Comparison of ENCODE assay signal across 25 cellular contexts in the genomic region with DNA sequence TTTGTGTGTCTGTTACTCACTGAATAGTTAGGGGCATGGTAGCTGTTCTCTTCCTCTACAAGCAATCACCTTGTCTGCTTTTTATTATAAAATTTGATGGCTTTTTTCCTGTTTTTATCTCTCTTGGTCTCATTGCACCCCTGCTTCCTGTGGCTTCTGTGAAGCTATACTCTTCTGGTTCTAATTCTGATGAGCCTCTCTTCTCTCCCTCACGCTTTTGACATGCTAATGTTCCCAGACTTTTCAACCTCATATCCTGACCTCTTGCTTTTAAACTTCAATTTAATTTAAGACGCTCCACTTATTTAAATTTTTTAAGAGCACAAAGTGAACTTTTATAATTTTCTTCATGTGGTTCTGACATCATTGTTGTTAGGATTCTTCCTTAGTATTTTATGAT.
DNase-seq lines count a peak whose midpoint lies in the region; ATAC-seq, FAIRE-seq and TF ChIP-seq lines count a peak whose summit lies in the region.
"Had no signal": no experiment of that assay in that cellular context is flagged by ENCODE, and none has a peak within 500 bp of the region (broad histone marks: within the 10 kb centered on the region; RNA-seq: fewer than 3 reads in every experiment).

No MANE protein-coding gene starts in this region.

- TF ChIP-seq EP300 in H1 (IDR thresholded peaks at IDR 0.05; ENCODE audit: borderline replicate concordance in 1 of 2, low read depth in 2 of 2, low read length in 2 of 2): no peak

- no peak overlapping the region for H2BK20ac ChIP-seq in H1 (ENCODE audit: low read length)

- no peak overlapping the region for H3K23ac ChIP-seq in H1 (ENCODE audit: insufficient read length)
- no peak overlapping the region for H3K23ac ChIP-seq in mesendoderm (ENCODE audit: low read length)

- no peak overlapping the region for H4K91ac ChIP-seq in H1 (replicated peaks; ENCODE audit: insufficient read length, low read length)

- no peak for TF ChIP-seq RAD21 in H1 (IDR thresholded peaks at IDR 0.05 in 1 of 2, conservative IDR thresholded peaks at IDR 0.05 in 1 of 2; ENCODE audit: low read depth in 2 of 2, low read length in 2 of 2)

- H2BK12ac ChIP-seq in H1 (ENCODE audit: low read depth, low read length): no peak overlapping the region

- intact Hi-C loops in A673 (cut with micrococcal nuclease; ENCODE audit: unreplicated experiment): no loop called here

- H3K4me3 ChIP-seq in A673 (ENCODE audit: low read depth, low read length, poor library complexity, severe bottlenecking) (no peak overlapping the region), HUES64 (ENCODE audit: low read length) (no peak overlapping the region), H1 (ENCODE audit: extremely low read depth in 1 of 4, insufficient read depth in 2 of 4, low read depth in 3 of 4, low read length in 4 of 4) (peak overlapping the region in 1 of 4 experiments; percentile 24; a peak in 1 of 8 replicates), mesendoderm (ENCODE audit: low read length) (no peak overlapping the region)
- H3K4me3 ChIP-seq: BLaER1 treated with 17β-estradiol and CSF1 and Interleukin-3, amounts not matched to agents 10 nM and 100 nM; GM12878; GM23248 had no signal

- H3K18ac ChIP-seq in H1 (ENCODE audit: extremely low read depth, low read length): no peak overlapping the region; the same call in 1 of the 2 replicates
- no peak overlapping the region for H3K18ac ChIP-seq in mesendoderm (ENCODE audit: low read length)

- no peaks in the 10 kb centered on the region for H3K23me2 ChIP-seq in H1 (ENCODE audit: low read depth, low read length)

- 27% methylated on average over 2 of the region's 2 CpGs for WGBS in HUES64
- 12% methylated on average over 2 of the region's 2 CpGs; no CpG with 5 or more reads in 1 of the 2 experiments for WGBS in H1 (ENCODE audit: extremely low coverage in 1 of 2, insufficient coverage in 1 of 2, insufficient read length in 1 of 2, insufficient replicate concordance in 2 of 2, low coverage in 1 of 2, low lambda C conversion rate in 2 of 2, missing lambda C conversion rate in 1 of 2), 2 experiments
- no CpG with 5 or more reads among the region's 2 CpGs for WGBS in mesendoderm (ENCODE audit: extremely low coverage, insufficient coverage, low lambda C conversion rate)

- TF ChIP-seq POLR2A in H1 (IDR thresholded peaks at IDR 0.05; ENCODE audit: control extremely low read depth in 1 of 2, low read depth in 2 of 2, low read length in 2 of 2): no peak

- H3K4me2 ChIP-seq in H1 (ENCODE audit: insufficient read depth in 1 of 2, low read depth in 2 of 2, low read length in 2 of 2) (no peak overlapping the region), mesendoderm (ENCODE audit: low read length) (no peak overlapping the region)
- H3K4me2 ChIP-seq: BLaER1 treated with 17β-estradiol and CSF1 and Interleukin-3, amounts not matched to agents 10 nM and 100 nM had no signal

- H3K36me3 Mint-ChIP-seq in mesothelial cell of epicardium: no peaks in the 10 kb centered on the region
- H3K36me3 Mint-ChIP-seq: CD14-positive monocyte; CD8-positive, alpha-beta memory T cell had no signal

- H2BK15ac ChIP-seq in H1 (ENCODE audit: low read length) (no peak overlapping the region), mesendoderm (replicated peaks; ENCODE audit: low read depth) (no peak overlapping the region)

- H3K36me3 ChIP-seq in A673 (ENCODE audit: insufficient read depth, low read length, poor library complexity, severe bottlenecking): no peaks in the 10 kb centered on the region
- no peaks in the 10 kb centered on the region for H3K36me3 ChIP-seq in HUES64 (ENCODE audit: insufficient read depth, low read length)
- no peaks in the 10 kb centered on the region; a peak in 2 of 8 replicates for H3K36me3 ChIP-seq in H1 (ENCODE audit: control insufficient read depth in 2 of 4, insufficient read depth in 4 of 4, low read length in 3 of 4)
- H3K36me3 ChIP-seq in mesendoderm (ENCODE audit: control insufficient read depth, insufficient read depth, low read length): no peaks in the 10 kb centered on the region
- H3K36me3 ChIP-seq: BE2C; BLaER1 treated with 17β-estradiol and CSF1 and Interleukin-3, amounts not matched to agents 10 nM and 100 nM had no signal

- peaks cover 12% of the 10 kb centered on the region for H3K9me3 Mint-ChIP-seq in mesothelial cell of epicardium

- peaks cover 5% of the 10 kb centered on the region for H3K4me1 Mint-ChIP-seq in mesothelial cell of epicardium
- H3K4me1 Mint-ChIP-seq: CD14-positive monocyte; CD8-positive, alpha-beta memory T cell had no signal

- H3K27me3 ChIP-seq in A673 (replicated peaks; ENCODE audit: insufficient read depth, low read depth, low read length, poor library complexity): no peaks in the 10 kb centered on the region
- no peaks in the 10 kb centered on the region for H3K27me3 ChIP-seq in HUES64 (ENCODE audit: insufficient read depth, low read length)
- no peaks in the 10 kb centered on the region for H3K27me3 ChIP-seq in H1 (replicated peaks in 1 of 4; ENCODE audit: control insufficient read depth in 3 of 4, extremely low read depth in 1 of 4, insufficient read depth in 3 of 4, low read length in 3 of 4)
- no peaks in the 10 kb centered on the region for H3K27me3 ChIP-seq in mesendoderm (ENCODE audit: insufficient read depth, low read length, poor library complexity)
- H3K27me3 ChIP-seq: BE2C; BLaER1 treated with 17β-estradiol and CSF1 and Interleukin-3, amounts not matched to agents 10 nM and 100 nM had no signal

- H3K9me3 ChIP-seq in A673 (ENCODE audit: low read depth, low read length, poor library complexity, severe bottlenecking) (no peaks in the 10 kb centered on the region), HUES64 (ENCODE audit: insufficient read depth, low read depth, low read length) (no peaks in the 10 kb centered on the region), H1 (ENCODE audit: insufficient read depth in 2 of 2, low read depth in 1 of 2, low read length in 1 of 2) (no peaks in the 10 kb centered on the region; a peak in 1 of 4 replicates)
- H3K9me3 ChIP-seq: BE2C had no signal

- no peak overlapping the region for H3K14ac ChIP-seq in H1 (ENCODE audit: insufficient read length)

- H2BK120ac ChIP-seq in H1 (replicated peaks; ENCODE audit: low read depth, low read length): no peak overlapping the region
- no peak overlapping the region for H2BK120ac ChIP-seq in mesendoderm (ENCODE audit: low read depth, low read length)

- ATAC-seq in GM18907 (IDR thresholded peaks at IDR 0.05; ENCODE audit: unreplicated experiment) (no peak), HG03025 (IDR thresholded peaks at IDR 0.05; ENCODE audit: low FRiP score, unreplicated experiment) (no peak)
- ATAC-seq: GM12878 had no signal

- no peaks in the 10 kb centered on the region for H4K20me1 ChIP-seq in H1 (replicated peaks in 1 of 2; ENCODE audit: control insufficient read depth in 1 of 2, insufficient read depth in 2 of 2, low read length in 2 of 2)
- H4K20me1 ChIP-seq: BLaER1 treated with 17β-estradiol and CSF1 and Interleukin-3, amounts not matched to agents 10 nM and 100 nM had no signal

- CTCF ChIA-PET in A673 (lab: Charles Lee): no interaction called here
- CTCF ChIA-PET in H1 (lab: Charles Lee; ENCODE audit: partially characterized antibody): interaction anchor here (4.5 kb wide), 1 partner anchor 13 kb away, joined by 24 read pairs; no protein-coding TSS in a partner anchor

- no peak overlapping the region for H2AFZ ChIP-seq in H1 (ENCODE audit: low read length)
- H2AFZ ChIP-seq: GM23248 had no signal

- H3K9ac ChIP-seq in HUES64 (ENCODE audit: low read depth, low read length) (no peak overlapping the region), H1 (replicated peaks in 1 of 4; ENCODE audit: extremely low read depth in 1 of 4, low read depth in 3 of 4, low read length in 3 of 4) (no peak overlapping the region), mesendoderm (ENCODE audit: low read length) (no peak overlapping the region)
- H3K9ac ChIP-seq: BLaER1 treated with 17β-estradiol and CSF1 and Interleukin-3, amounts not matched to agents 10 nM and 100 nM; GM23248 had no signal

- POLR2A ChIA-PET in A673 (lab: Charles Lee; ENCODE audit: low non-redundant PET) (interaction anchor here (0.7 kb wide), 1 partner anchor 374 kb away, joined by 3 read pairs; no protein-coding TSS in a partner anchor), H1 (lab: Charles Lee; ENCODE audit: partially characterized antibody) (interaction anchor here (1.2 kb wide), 1 partner anchor 20 kb away, joined by 3 read pairs; no protein-coding TSS in a partner anchor)

- H4K8ac ChIP-seq in H1 (ENCODE audit: extremely low read depth, insufficient read depth, low read length): no peak overlapping the region
- no peak overlapping the region for H4K8ac ChIP-seq in mesendoderm (ENCODE audit: low read depth, low read length)

- H2BK5ac ChIP-seq in H1 (ENCODE audit: low read depth, low read length) (no peak overlapping the region), mesendoderm (ENCODE audit: low read length) (no peak overlapping the region)

- no peaks in the 10 kb centered on the region for H3K79me2 ChIP-seq in H1 (ENCODE audit: control insufficient read depth in 1 of 2, insufficient read depth in 2 of 2, low read length in 2 of 2)
- no peaks in the 10 kb centered on the region for H3K79me2 ChIP-seq in mesendoderm (ENCODE audit: control insufficient read depth, insufficient read depth, low read length)

- FAIRE-seq in H1 (lab: Jason Lieb, UNC): peak; percentile 79
- FAIRE-seq: D721Med, GM12878, GM18507, H54 had no signal

- H3K27me3 Mint-ChIP-seq in mesothelial cell of epicardium (ENCODE audit: low read depth): peaks cover 2% of the 10 kb centered on the region

- H3K27ac ChIP-seq in A673 (ENCODE audit: low read depth, low read length, poor library complexity, severe bottlenecking) (no peak overlapping the region), HUES64 (ENCODE audit: low read depth, low read length) (peak overlapping the region; percentile 41), H1 (ENCODE audit: low read depth, low read length) (no peak overlapping the region), mesendoderm (ENCODE audit: low read depth, low read length) (no peak overlapping the region)
- H3K27ac ChIP-seq: 22Rv1; BLaER1 treated with 17β-estradiol and CSF1 and Interleukin-3, amounts not matched to agents 10 nM and 100 nM; GM23248 had no signal

- peak; percentile 25 for DNase-seq in A673 (ENCODE audit: low spot score)
- DNase-seq in H1 (ENCODE audit: low read depth in 1 of 2, low spot score in 2 of 2): no peak
- no peak for DNase-seq in mesothelial cell of epicardium (ENCODE audit: low spot score in 2 of 2, unreplicated experiment in 2 of 2)
- no peak for DNase-seq in mesendoderm
- DNase-seq: ACHN; AML-193; BE2C; CD4-positive, alpha-beta T cell; CD8-positive, alpha-beta memory T cell; DMS 273 treated with DMSO at 0.1 percent for 48 hours; DMS79; EL; GDM1; GM23248; HCEC 1CT had no signal

- BruUV-seq in A673 (replicated peaks; lab: Mats Ljungman, UMichigan): no TSS peak

- no peaks in the 10 kb centered on the region for H3K79me1 ChIP-seq in H1 (ENCODE audit: low read depth, low read length)
- no peaks in the 10 kb centered on the region for H3K79me1 ChIP-seq in mesendoderm (ENCODE audit: low read length)

- no peak for TF ChIP-seq CTCF in A673 (conservative IDR thresholded peaks at IDR 0.05; ENCODE audit: low read depth, low read length)
- TF ChIP-seq CTCF in H1 (IDR thresholded peaks at IDR 0.05; ENCODE audit: control extremely low read depth in 1 of 3, insufficient read depth in 1 of 3, low read depth in 1 of 3, low read length in 3 of 3): no peak
- TF ChIP-seq CTCF in mesothelial cell of epicardium (IDR thresholded peaks at IDR 0.05; ENCODE audit: unreplicated experiment): no peak

- H4K5ac ChIP-seq in H1 (ENCODE audit: insufficient read length, low read depth, low read length): peak overlapping the region; percentile 86
- H4K5ac ChIP-seq in mesendoderm (ENCODE audit: low read length): no peak overlapping the region

- H3K27ac Mint-ChIP-seq in mesothelial cell of epicardium: peak overlapping the region; percentile 19
- H3K27ac Mint-ChIP-seq: CD14-positive monocyte; CD4-positive, alpha-beta T cell had no signal

- no peak overlapping the region for H3K56ac ChIP-seq in H1 (replicated peaks; ENCODE audit: insufficient read length, low read depth, low read length)
- no peak overlapping the region for H3K56ac ChIP-seq in mesendoderm (ENCODE audit: low read length)

- H3K4me3 Mint-ChIP-seq in mesothelial cell of epicardium: no peak overlapping the region
- H3K4me3 Mint-ChIP-seq: CD14-positive monocyte; CD4-positive, alpha-beta T cell; CD8-positive, alpha-beta memory T cell had no signal

- H3K4me1 ChIP-seq in A673 (ENCODE audit: insufficient read depth, low read length, poor library complexity, severe bottlenecking) (peaks cover 4% of the 10 kb centered on the region), HUES64 (ENCODE audit: insufficient read depth, low read length) (peaks cover 17% of the 10 kb centered on the region), H1 (replicated peaks in 1 of 4; ENCODE audit: control insufficient read depth in 3 of 4, insufficient read depth in 4 of 4, low read length in 3 of 4) (peaks cover 0 to 2% (median 0%) of the 10 kb centered on the region in 4 experiments; a peak in 2 of 7 replicates), mesendoderm (ENCODE audit: control insufficient read depth, low read depth, low read length) (no peaks in the 10 kb centered on the region)
- H3K4me1 ChIP-seq: BE2C; BLaER1 treated with 17β-estradiol and CSF1 and Interleukin-3, amounts not matched to agents 10 nM and 100 nM had no signal

- H2AK5ac ChIP-seq in H1 (ENCODE audit: low read depth, low read length) (no peak overlapping the region), mesendoderm (ENCODE audit: low read length) (no peak overlapping the region)

- H3K4ac ChIP-seq in H1 (replicated peaks; ENCODE audit: insufficient read length, low read depth, low read length): no peak overlapping the region
- no peak overlapping the region for H3K4ac ChIP-seq in mesendoderm (ENCODE audit: low read depth, low read length)
